Comparison of ENCODE assay signal across 8 cellular contexts in genomic region chr15:56491110-56491722, GRCh38. TPM values are rescaled to one million over a fixed set of nuclear protein-coding genes. Genes with fewer than 3 reads are reported as not detected.
A peak's percentile ranks its signal among the peaks of the same experiment; 100 is the strongest.
DNase-seq lines count a peak whose midpoint lies in the region; ATAC-seq and TF ChIP-seq lines count a peak whose summit lies in the region.

No MANE protein-coding gene starts in this region.

- POLR2A ChIA-PET in activated CD4-positive, alpha-beta T cell treated with anti-CD3 and anti-CD28 coated beads, Interleukin-2, amount 10 ng/mL, durations not matched to agents 7 days and 5 days (lab: Charles Lee), result no interaction called here

- peaks cover 16% of the 10 kb centered on the region for H3K4me1 Mint-ChIP-seq in activated CD4-positive, alpha-beta T cell treated with anti-CD3 and anti-CD28 coated beads, Interleukin-2, amount 10 ng/mL, durations not matched to agents 7 days and 5 days

- peak overlapping the region; percentile 54 for H3K4me2 ChIP-seq in DND-41 (ENCODE audit: insufficient read depth, low read length)
- no peak overlapping the region for H3K4me2 ChIP-seq in mesenchymal stem cell (ENCODE audit: low read length, poor library complexity, severe bottlenecking)

- H2BK12ac ChIP-seq in mesenchymal stem cell (ENCODE audit: low read length in 2 of 2), result no peak overlapping the region

- H3K23ac ChIP-seq in mesenchymal stem cell (ENCODE audit: low read length in 2 of 2), result no peak overlapping the region

- no peaks in the 10 kb centered on the region for H3K79me1 ChIP-seq in mesenchymal stem cell (replicated peaks; ENCODE audit: low read length, poor library complexity, severe bottlenecking)

- no peak overlapping the region for H3K18ac ChIP-seq in mesenchymal stem cell (ENCODE audit: low read depth in 1 of 2, low read length in 2 of 2)

- no peak overlapping the region for H3K27ac Mint-ChIP-seq in activated CD4-positive, alpha-beta T cell treated with anti-CD3 and anti-CD28 coated beads, Interleukin-2, amount 10 ng/mL, durations not matched to agents 7 days and 5 days

- peaks cover 5% of the 10 kb centered on the region for H3K27me3 Mint-ChIP-seq in activated CD4-positive, alpha-beta T cell treated with anti-CD3 and anti-CD28 coated beads, Interleukin-2, amount 10 ng/mL, durations not matched to agents 7 days and 5 days

- no peak overlapping the region for H2BK120ac ChIP-seq in mesenchymal stem cell (ENCODE audit: low read depth, low read length)

- H4K20me1 ChIP-seq in DND-41 (ENCODE audit: insufficient read depth, low read length), result no peaks in the 10 kb centered on the region

- no peaks in the 10 kb centered on the region for H3K9me3 ChIP-seq in DND-41 (ENCODE audit: insufficient read depth, low read length, severe bottlenecking)
- H3K9me3 ChIP-seq in mesenchymal stem cell (ENCODE audit: control insufficient read depth, low read length), result no peaks in the 10 kb centered on the region

- ATAC-seq in DND-41 (ENCODE audit: insufficient read depth, low read depth) (peak; percentile 52), HG02642 (IDR thresholded peaks at IDR 0.05; ENCODE audit: poor library complexity, unreplicated experiment) (peak; percentile 66), HG02973 (IDR thresholded peaks at IDR 0.05; ENCODE audit: unreplicated experiment) (no peak)

- no peak overlapping the region for H3K4me3 Mint-ChIP-seq in activated CD4-positive, alpha-beta T cell treated with anti-CD3 and anti-CD28 coated beads, Interleukin-2, amount 10 ng/mL, durations not matched to agents 7 days and 5 days

- H3K36me3 ChIP-seq in DND-41 (ENCODE audit: insufficient read depth, low read length), result no peaks in the 10 kb centered on the region
- H3K36me3 ChIP-seq in mesenchymal stem cell (ENCODE audit: control insufficient read depth in 1 of 2, insufficient read depth in 2 of 2, low read depth in 1 of 2, low read length in 2 of 2), result no peaks in the 10 kb centered on the region

- H2AFZ ChIP-seq in DND-41 (ENCODE audit: low read depth, low read length) (peak overlapping the region; percentile 15), mesenchymal stem cell (ENCODE audit: low read depth, low read length) (no peak overlapping the region)

- DNase-seq in DND-41 (peak; percentile 84), NCI-H446 treated with DMSO at 0.1 percent for 48 hours (lab: John Stamatoyannopoulos, UW) (peak; percentile 17), mesenchymal stem cell (peak; percentile 69)
- DNase-seq in activated CD4-positive, alpha-beta T cell treated with anti-CD3 and anti-CD28 coated beads, Interleukin-2, amount 10 ng/mL, durations not matched to agents 7 days and 5 days, result peak; percentile 69
- peak; percentile 4 for DNase-seq in effector CD8-positive, alpha-beta T cell (lab: John Stamatoyannopoulos, UW)
- peak; percentile 19 for DNase-seq in stimulated activated CD8-positive, alpha-beta memory T cell treated with anti-CD3 and anti-CD28 coated beads, Interleukin-7, amount 100 ng/mL, for 24 hours (ENCODE audit: low read depth)

- 40% methylated on average over 5 of the region's 5 CpGs for WGBS in mesenchymal stem cell

- CTCF ChIA-PET in activated CD4-positive, alpha-beta T cell treated with anti-CD3 and anti-CD28 coated beads, Interleukin-2, amount 10 ng/mL, durations not matched to agents 7 days and 5 days (lab: Charles Lee), result interaction anchor here (0.5 to 1.3 kb wide), 5 partner anchors 8 to 1559 kb away, joined by 3 read pairs; no protein-coding TSS in a partner anchor

- peak overlapping the region; percentile 81 for H3K27ac ChIP-seq in DND-41 (ENCODE audit: low read length)
- no peak overlapping the region for H3K27ac ChIP-seq in mesenchymal stem cell (ENCODE audit: low read length, poor library complexity, severe bottlenecking)

- H3K9ac ChIP-seq in DND-41 (ENCODE audit: low read depth, low read length) (peak overlapping the region; percentile 52), mesenchymal stem cell (ENCODE audit: low read length) (no peak overlapping the region)

- no peak overlapping the region for H4K91ac ChIP-seq in mesenchymal stem cell (ENCODE audit: low read length)

- no peak overlapping the region for H4K8ac ChIP-seq in mesenchymal stem cell (ENCODE audit: low read length)

- H3K36me3 Mint-ChIP-seq in activated CD4-positive, alpha-beta T cell treated with anti-CD3 and anti-CD28 coated beads, Interleukin-2, amount 10 ng/mL, durations not matched to agents 7 days and 5 days (ENCODE audit: low read depth), result no peaks in the 10 kb centered on the region

- no peak overlapping the region for H2BK5ac ChIP-seq in mesenchymal stem cell (ENCODE audit: low read depth, low read length, poor library complexity, severe bottlenecking)

- H3K4me3 ChIP-seq in DND-41 (ENCODE audit: low read depth in 1 of 2, low read length in 2 of 2) (peak overlapping the region in 1 of 2 experiments; percentile 7; a peak in 1 of 4 replicates), mesenchymal stem cell (ENCODE audit: insufficient read depth in 1 of 2, low read depth in 1 of 2, low read length in 2 of 2) (no peak overlapping the region)

- H2BK15ac ChIP-seq in mesenchymal stem cell (ENCODE audit: low read depth, poor library complexity, severe bottlenecking), result no peak overlapping the region

- H3K27me3 ChIP-seq in DND-41 (ENCODE audit: insufficient read depth, low read length, poor library complexity) (no peaks in the 10 kb centered on the region), mesenchymal stem cell (ENCODE audit: control insufficient read depth in 1 of 2, insufficient read depth in 1 of 2, low read length in 2 of 2) (peaks cover 0 to 13% of the 10 kb centered on the region in 2 experiments)

- H3K9me3 Mint-ChIP-seq in activated CD4-positive, alpha-beta T cell treated with anti-CD3 and anti-CD28 coated beads, Interleukin-2, amount 10 ng/mL, durations not matched to agents 7 days and 5 days, result no peaks in the 10 kb centered on the region

- H3K4me1 ChIP-seq in DND-41 (ENCODE audit: insufficient read depth, low read length) (peaks cover 49% of the 10 kb centered on the region), mesenchymal stem cell (ENCODE audit: control insufficient read depth, insufficient read depth, low read depth, low read length) (no peaks in the 10 kb centered on the region)

- no peak overlapping the region for H3K4ac ChIP-seq in mesenchymal stem cell (ENCODE audit: low read depth in 1 of 2, low read length in 2 of 2)

- TF ChIP-seq CTCF in DND-41 (IDR thresholded peaks at IDR 0.05; ENCODE audit: borderline replicate concordance, extremely low read depth, low read length, poor library complexity, severe bottlenecking), result peak; percentile 95

- H2AK5ac ChIP-seq in mesenchymal stem cell (ENCODE audit: low read length, severe bottlenecking), result no peak overlapping the region

- no peaks in the 10 kb centered on the region for H3K79me2 ChIP-seq in DND-41 (ENCODE audit: insufficient read depth, low read length)

- H3K14ac ChIP-seq in mesenchymal stem cell (ENCODE audit: low read length in 2 of 2), result no peak overlapping the region

RNA-seq across cellular contexts. Expression of gene MNS1, which starts 26.3 kb away (rescaled TPM):
- total RNA-seq in activated CD4-positive, alpha-beta T cell treated with anti-CD3 and anti-CD28 coated beads, Interleukin-2, amount 10 ng/mL, durations not matched to agents 7 days and 5 days, result under 1 TPM; 0.23 to 0.79 TPM
- 1.6 TPM for polyA plus RNA-seq in mesenchymal stem cell (2013, experiment 1 of 2)
- polyA plus RNA-seq in mesenchymal stem cell (2013, experiment 2 of 2), result 1.1 TPM

Comparison
In these comparisons a context has a peak if more than half of its experiments do, and no peak if none do; other contexts are left out.
1. DNase-seq: peak in every context shown above with its lines; median percentile 84 in DND-41; 69 in activated CD4-positive, alpha-beta T cell treated with anti-CD3 and anti-CD28 coated beads, Interleukin-2, amount 10 ng/mL, durations not matched to agents 7 days and 5 days; 69 in mesenchymal stem cell; 19 in stimulated activated CD8-positive, alpha-beta memory T cell treated with anti-CD3 and anti-CD28 coated beads, Interleukin-7, amount 100 ng/mL, for 24 hours; 17 in NCI-H446 treated with DMSO at 0.1 percent for 48 hours; 4 in effector CD8-positive, alpha-beta T cell.